11 cellular contexts compared by ENCODE assay signal in the genomic region with DNA sequence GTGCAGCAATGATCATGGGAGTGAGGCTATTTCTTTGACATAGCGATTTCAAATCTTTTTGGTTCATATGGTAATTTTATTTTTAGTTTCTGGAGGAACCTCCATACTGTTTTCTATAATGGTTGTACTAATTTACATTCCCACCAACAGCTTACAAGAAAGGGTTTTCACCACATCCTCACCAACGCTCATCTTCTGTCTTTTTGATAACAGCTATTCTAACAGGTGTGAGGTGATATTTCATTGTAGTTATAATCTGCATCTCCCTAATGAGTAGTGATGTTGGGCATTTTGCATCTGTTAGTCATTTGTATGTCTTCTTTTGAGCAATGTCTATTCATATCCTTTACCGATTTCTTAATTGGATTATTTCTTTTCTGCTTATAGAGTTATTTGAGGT.
"Had no signal": no experiment of that assay in that cellular context is flagged by ENCODE, and none has a peak within 500 bp of the region (broad histone marks: within the 10 kb centered on the region; RNA-seq: fewer than 3 reads in every experiment).

No MANE protein-coding gene starts in this region.

- H3K4me1 ChIP-seq: HAP-1 had no signal

- H3K9me3 ChIP-seq: HAP-1 had no signal

- DNase-seq: GM23248, GOT3, H7, H9, HCEC 1CT, HFFc6 had no signal

- ATAC-seq: GM23338, HCT116 had no signal

- H3K27ac ChIP-seq: GM23248 had no signal

- FAIRE-seq: H1, H54 had no signal

- H3K4me3 ChIP-seq: GM23248, GM23338, HAP-1 had no signal

- H3K36me3 ChIP-seq: HAP-1 had no signal

- H3K4me2 ChIP-seq: GM23338 had no signal
